ENCODE assay signal across 1 cellular context in the genomic region with DNA sequence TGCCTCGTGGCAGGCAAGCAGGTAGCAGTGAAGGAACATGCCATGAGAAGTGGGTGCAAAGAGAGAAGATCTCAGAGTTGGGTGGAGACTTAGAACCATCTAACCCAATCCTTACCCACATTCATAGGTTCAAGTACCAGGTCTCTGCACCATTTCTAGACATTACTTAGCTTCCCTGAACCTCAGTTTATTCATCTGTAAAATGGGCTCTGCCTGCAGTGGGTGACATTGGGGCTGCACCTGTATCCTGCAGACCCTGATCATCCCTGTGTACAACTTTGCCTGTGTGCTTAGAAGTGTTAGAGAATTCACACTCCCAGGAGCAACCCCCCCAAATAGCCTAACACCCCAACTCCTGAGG.
A peak's percentile ranks its signal among the peaks of the same experiment; 100 is the strongest.
TF ChIP-seq lines count a peak whose summit lies in the region.

No MANE protein-coding gene starts in this region.

TF ChIP-seq in K562, 482 proteins besides CTCF, POLR2A, EP300 and RAD21 (continues in another document):
- TF ChIP-seq, protein P1, sequence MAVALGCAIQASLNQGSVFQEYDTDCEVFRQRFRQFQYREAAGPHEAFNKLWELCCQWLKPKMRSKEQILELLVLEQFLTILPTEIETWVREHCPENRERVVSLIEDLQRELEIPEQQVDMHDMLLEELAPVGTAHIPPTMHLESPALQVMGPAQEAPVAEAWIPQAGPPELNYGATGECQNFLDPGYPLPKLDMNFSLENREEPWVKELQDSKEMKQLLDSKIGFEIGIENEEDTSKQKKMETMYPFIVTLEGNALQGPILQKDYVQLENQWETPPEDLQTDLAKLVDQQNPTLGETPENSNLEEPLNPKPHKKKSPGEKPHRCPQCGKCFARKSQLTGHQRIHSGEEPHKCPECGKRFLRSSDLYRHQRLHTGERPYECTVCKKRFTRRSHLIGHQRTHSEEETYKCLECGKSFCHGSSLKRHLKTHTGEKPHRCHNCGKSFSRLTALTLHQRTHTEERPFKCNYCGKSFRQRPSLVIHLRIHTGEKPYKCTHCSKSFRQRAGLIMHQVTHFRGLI (CRISPR knock-in tag; IDR thresholded peaks at IDR 0.05) = no peak
- peak; percentile 91 for TF ChIP-seq SMARCA5 (IDR thresholded peaks at IDR 0.05)
- TF ChIP-seq SMAD1 (IDR thresholded peaks at IDR 0.05; ENCODE audit: low read depth, low read length, partially characterized antibody) = no peak
- TF ChIP-seq ESRRB (CRISPR knock-in tag; IDR thresholded peaks at IDR 0.05; ENCODE audit: borderline replicate concordance) = no peak
- TF ChIP-seq CBX1 (IDR thresholded peaks at IDR 0.05; ENCODE audit: low read depth) = peak; percentile 69; the same call in 1 of the 2 replicates
- peak; percentile 99 for TF ChIP-seq RBM25 (IDR thresholded peaks at IDR 0.05; ENCODE audit: low read depth, low read length, severe bottlenecking)
- no peak for TF ChIP-seq NFXL1 (CRISPR knock-in tag; IDR thresholded peaks at IDR 0.05)
- TF ChIP-seq, protein P2, sequence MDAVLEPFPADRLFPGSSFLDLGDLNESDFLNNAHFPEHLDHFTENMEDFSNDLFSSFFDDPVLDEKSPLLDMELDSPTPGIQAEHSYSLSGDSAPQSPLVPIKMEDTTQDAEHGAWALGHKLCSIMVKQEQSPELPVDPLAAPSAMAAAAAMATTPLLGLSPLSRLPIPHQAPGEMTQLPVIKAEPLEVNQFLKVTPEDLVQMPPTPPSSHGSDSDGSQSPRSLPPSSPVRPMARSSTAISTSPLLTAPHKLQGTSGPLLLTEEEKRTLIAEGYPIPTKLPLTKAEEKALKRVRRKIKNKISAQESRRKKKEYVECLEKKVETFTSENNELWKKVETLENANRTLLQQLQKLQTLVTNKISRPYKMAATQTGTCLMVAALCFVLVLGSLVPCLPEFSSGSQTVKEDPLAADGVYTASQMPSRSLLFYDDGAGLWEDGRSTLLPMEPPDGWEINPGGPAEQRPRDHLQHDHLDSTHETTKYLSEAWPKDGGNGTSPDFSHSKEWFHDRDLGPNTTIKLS (IDR thresholded peaks at IDR 0.05; ENCODE audit: borderline replicate concordance, low read depth) = peak; percentile 7; the same call in 1 of the 2 replicates
- no peak for TF ChIP-seq ESRRA (IDR thresholded peaks at IDR 0.05; ENCODE audit: borderline replicate concordance, low read depth)
- no peak for TF ChIP-seq SMAD4 (CRISPR knock-in tag; conservative IDR thresholded peaks at IDR 0.05)
- TF ChIP-seq, protein P3, sequence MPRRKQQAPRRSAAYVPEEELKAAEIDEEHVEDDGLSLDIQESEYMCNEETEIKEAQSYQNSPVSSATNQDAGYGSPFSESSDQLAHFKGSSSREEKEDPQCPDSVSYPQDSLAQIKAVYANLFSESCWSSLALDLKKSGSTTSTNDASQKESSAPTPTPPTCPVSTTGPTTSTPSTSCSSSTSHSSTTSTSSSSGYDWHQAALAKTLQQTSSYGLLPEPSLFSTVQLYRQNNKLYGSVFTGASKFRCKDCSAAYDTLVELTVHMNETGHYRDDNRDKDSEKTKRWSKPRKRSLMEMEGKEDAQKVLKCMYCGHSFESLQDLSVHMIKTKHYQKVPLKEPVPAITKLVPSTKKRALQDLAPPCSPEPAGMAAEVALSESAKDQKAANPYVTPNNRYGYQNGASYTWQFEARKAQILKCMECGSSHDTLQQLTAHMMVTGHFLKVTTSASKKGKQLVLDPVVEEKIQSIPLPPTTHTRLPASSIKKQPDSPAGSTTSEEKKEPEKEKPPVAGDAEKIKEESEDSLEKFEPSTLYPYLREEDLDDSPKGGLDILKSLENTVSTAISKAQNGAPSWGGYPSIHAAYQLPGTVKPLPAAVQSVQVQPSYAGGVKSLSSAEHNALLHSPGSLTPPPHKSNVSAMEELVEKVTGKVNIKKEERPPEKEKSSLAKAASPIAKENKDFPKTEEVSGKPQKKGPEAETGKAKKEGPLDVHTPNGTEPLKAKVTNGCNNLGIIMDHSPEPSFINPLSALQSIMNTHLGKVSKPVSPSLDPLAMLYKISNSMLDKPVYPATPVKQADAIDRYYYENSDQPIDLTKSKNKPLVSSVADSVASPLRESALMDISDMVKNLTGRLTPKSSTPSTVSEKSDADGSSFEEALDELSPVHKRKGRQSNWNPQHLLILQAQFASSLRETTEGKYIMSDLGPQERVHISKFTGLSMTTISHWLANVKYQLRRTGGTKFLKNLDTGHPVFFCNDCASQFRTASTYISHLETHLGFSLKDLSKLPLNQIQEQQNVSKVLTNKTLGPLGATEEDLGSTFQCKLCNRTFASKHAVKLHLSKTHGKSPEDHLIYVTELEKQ (CRISPR knock-in tag; IDR thresholded peaks at IDR 0.05) = no peak
- TF ChIP-seq CCAR2 (IDR thresholded peaks at IDR 0.05; ENCODE audit: low read depth, low read length) = no peak
- no peak for TF ChIP-seq CHCHD3 (CRISPR knock-in tag; IDR thresholded peaks at IDR 0.05)
- no peak for TF ChIP-seq ZNF311 (CRISPR knock-in tag; IDR thresholded peaks at IDR 0.05)
- TF ChIP-seq, protein P4, sequence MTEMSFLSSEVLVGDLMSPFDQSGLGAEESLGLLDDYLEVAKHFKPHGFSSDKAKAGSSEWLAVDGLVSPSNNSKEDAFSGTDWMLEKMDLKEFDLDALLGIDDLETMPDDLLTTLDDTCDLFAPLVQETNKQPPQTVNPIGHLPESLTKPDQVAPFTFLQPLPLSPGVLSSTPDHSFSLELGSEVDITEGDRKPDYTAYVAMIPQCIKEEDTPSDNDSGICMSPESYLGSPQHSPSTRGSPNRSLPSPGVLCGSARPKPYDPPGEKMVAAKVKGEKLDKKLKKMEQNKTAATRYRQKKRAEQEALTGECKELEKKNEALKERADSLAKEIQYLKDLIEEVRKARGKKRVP (CRISPR knock-in tag; IDR thresholded peaks at IDR 0.05) = no peak
- TF ChIP-seq BCOR (IDR thresholded peaks at IDR 0.05) = peak; percentile 89
- 0 out of 2 replicates have a peak, but pooled peaks have one; percentile 18 for TF ChIP-seq CBFB (CRISPR knock-in tag; IDR thresholded peaks at IDR 0.05)
- no peak for TF ChIP-seq ELF2 (CRISPR knock-in tag; IDR thresholded peaks at IDR 0.05)
- TF ChIP-seq TAF7 (tag; IDR thresholded peaks at IDR 0.05) = no peak
- no peak for TF ChIP-seq KDM5B (IDR thresholded peaks at IDR 0.05; ENCODE audit: insufficient replicate concordance, low read depth, low read length)
- TF ChIP-seq CHD4 (IDR thresholded peaks at IDR 0.05; ENCODE audit: insufficient read depth, insufficient replicate concordance, low read depth, low read length, poor library complexity, severe bottlenecking) = peak; percentile 98
- TF ChIP-seq ZNF347 (CRISPR knock-in tag; IDR thresholded peaks at IDR 0.05; ENCODE audit: low read depth) = no peak
- TF ChIP-seq GABPA (tag; conservative IDR thresholded peaks at IDR 0.05; ENCODE audit: low read depth) = no peak
- TF ChIP-seq, protein P5, sequence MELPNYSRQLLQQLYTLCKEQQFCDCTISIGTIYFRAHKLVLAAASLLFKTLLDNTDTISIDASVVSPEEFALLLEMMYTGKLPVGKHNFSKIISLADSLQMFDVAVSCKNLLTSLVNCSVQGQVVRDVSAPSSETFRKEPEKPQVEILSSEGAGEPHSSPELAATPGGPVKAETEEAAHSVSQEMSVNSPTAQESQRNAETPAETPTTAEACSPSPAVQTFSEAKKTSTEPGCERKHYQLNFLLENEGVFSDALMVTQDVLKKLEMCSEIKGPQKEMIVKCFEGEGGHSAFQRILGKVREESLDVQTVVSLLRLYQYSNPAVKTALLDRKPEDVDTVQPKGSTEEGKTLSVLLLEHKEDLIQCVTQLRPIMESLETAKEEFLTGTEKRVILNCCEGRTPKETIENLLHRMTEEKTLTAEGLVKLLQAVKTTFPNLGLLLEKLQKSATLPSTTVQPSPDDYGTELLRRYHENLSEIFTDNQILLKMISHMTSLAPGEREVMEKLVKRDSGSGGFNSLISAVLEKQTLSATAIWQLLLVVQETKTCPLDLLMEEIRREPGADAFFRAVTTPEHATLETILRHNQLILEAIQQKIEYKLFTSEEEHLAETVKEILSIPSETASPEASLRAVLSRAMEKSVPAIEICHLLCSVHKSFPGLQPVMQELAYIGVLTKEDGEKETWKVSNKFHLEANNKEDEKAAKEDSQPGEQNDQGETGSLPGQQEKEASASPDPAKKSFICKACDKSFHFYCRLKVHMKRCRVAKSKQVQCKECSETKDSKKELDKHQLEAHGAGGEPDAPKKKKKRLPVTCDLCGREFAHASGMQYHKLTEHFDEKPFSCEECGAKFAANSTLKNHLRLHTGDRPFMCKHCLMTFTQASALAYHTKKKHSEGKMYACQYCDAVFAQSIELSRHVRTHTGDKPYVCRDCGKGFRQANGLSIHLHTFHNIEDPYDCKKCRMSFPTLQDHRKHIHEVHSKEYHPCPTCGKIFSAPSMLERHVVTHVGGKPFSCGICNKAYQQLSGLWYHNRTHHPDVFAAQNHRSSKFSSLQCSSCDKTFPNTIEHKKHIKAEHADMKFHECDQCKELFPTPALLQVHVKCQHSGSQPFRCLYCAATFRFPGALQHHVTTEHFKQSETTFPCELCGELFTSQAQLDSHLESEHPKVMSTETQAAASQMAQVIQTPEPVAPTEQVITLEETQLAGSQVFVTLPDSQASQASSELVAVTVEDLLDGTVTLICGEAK (IDR thresholded peaks at IDR 0.05) = no peak
- TF ChIP-seq, protein P5 (CRISPR knock-in tag; IDR thresholded peaks at IDR 0.05) = no peak
- no peak for TF ChIP-seq RFX1 (IDR thresholded peaks at IDR 0.05)
- no peak for TF ChIP-seq POLR2B (IDR thresholded peaks at IDR 0.05; ENCODE audit: low read depth, partially characterized antibody)
- TF ChIP-seq ADNP (tag; IDR thresholded peaks at IDR 0.05) = peak; percentile 97
- TF ChIP-seq, protein P6, sequence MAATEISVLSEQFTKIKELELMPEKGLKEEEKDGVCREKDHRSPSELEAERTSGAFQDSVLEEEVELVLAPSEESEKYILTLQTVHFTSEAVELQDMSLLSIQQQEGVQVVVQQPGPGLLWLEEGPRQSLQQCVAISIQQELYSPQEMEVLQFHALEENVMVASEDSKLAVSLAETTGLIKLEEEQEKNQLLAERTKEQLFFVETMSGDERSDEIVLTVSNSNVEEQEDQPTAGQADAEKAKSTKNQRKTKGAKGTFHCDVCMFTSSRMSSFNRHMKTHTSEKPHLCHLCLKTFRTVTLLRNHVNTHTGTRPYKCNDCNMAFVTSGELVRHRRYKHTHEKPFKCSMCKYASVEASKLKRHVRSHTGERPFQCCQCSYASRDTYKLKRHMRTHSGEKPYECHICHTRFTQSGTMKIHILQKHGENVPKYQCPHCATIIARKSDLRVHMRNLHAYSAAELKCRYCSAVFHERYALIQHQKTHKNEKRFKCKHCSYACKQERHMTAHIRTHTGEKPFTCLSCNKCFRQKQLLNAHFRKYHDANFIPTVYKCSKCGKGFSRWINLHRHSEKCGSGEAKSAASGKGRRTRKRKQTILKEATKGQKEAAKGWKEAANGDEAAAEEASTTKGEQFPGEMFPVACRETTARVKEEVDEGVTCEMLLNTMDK (IDR thresholded peaks at IDR 0.05; ENCODE audit: borderline replicate concordance, insufficient read depth, low read depth, low read length, poor library complexity, severe bottlenecking) = no peak
- TF ChIP-seq ZNF282 (CRISPR knock-in tag; IDR thresholded peaks at IDR 0.05) = no peak
- no peak for TF ChIP-seq CREB1 (IDR thresholded peaks at IDR 0.05)
- no peak for TF ChIP-seq CREB1 (CRISPR knock-in tag; IDR thresholded peaks at IDR 0.05)
- TF ChIP-seq SREBF1 (IDR thresholded peaks at IDR 0.05; ENCODE audit: borderline replicate concordance, low read depth, low read length) = no peak
- TF ChIP-seq, protein P7, sequence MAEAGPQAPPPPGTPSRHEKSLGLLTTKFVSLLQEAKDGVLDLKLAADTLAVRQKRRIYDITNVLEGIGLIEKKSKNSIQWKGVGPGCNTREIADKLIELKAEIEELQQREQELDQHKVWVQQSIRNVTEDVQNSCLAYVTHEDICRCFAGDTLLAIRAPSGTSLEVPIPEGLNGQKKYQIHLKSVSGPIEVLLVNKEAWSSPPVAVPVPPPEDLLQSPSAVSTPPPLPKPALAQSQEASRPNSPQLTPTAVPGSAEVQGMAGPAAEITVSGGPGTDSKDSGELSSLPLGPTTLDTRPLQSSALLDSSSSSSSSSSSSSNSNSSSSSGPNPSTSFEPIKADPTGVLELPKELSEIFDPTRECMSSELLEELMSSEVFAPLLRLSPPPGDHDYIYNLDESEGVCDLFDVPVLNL (CRISPR knock-in tag; IDR thresholded peaks at IDR 0.05; ENCODE audit: low read depth) = no peak
- TF ChIP-seq RBM34 (IDR thresholded peaks at IDR 0.05; ENCODE audit: borderline replicate concordance, insufficient read depth, low read length) = no peak
